In genomic region chr19:13162749-13163608, GRCh38 we compare ENCODE assay signal across 8 cellular contexts. TPM values are rescaled to one million over a fixed set of nuclear protein-coding genes. Genes with fewer than 3 reads are reported as not detected.
DNase-seq lines count a peak whose midpoint lies in the region; ATAC-seq, FAIRE-seq and TF ChIP-seq lines count a peak whose summit lies in the region.

No MANE protein-coding gene starts in this region.

- H3K4me1 ChIP-seq in HepG2 (ENCODE audit: insufficient read depth, low read length) = peaks cover 53% of the 10 kb centered on the region

- peak overlapping the region; percentile 100 for H3K4me2 ChIP-seq in HepG2 (ENCODE audit: low read depth, low read length)

- DNase-seq in GF-D8 (lab: John Stamatoyannopoulos, UW) (peak; percentile 94), NCI-H526 (lab: John Stamatoyannopoulos, UW) (peak; percentile 94 to 96), dedifferentiated amniotic fluid mesenchymal stem cell (ENCODE audit: extremely low spot score) (peak; percentile 97), HepG2 (ENCODE audit: low spot score) (peak; percentile 98)
- peak; percentile 76 for DNase-seq in activated CD4-positive, alpha-beta T cell treated with anti-CD3 and anti-CD28 coated beads, Interleukin-2, amount 50 U/mL, for 1 hour
- peak; percentile 88 for DNase-seq in stimulated activated CD4-positive, alpha-beta T cell treated with anti-CD3 and anti-CD28 coated beads, Interleukin-2, amount 100 ng/mL, for 4 hours (ENCODE audit: low read depth)

- FAIRE-seq in HepG2 (lab: Jason Lieb, UNC) = peak; percentile 99

- no peaks in the 10 kb centered on the region for H3K27me3 ChIP-seq in HepG2 (ENCODE audit: control insufficient read depth in 1 of 2, insufficient read depth in 2 of 2, low read length in 2 of 2)

- no peak overlapping the region for H2AFZ ChIP-seq in HepG2 (ENCODE audit: low read length)

- H3K27ac ChIP-seq in HepG2 (ENCODE audit: extremely low read length, insufficient read depth, low read length) = peak overlapping the region; percentile 99

- CTCF ChIA-PET in HepG2 (lab: Yijun Ruan, JAX; ENCODE audit: low intra/inter-chr PET ratio, low total read pairs) = no interaction called here

- H3K9me3 ChIP-seq in HepG2 (ENCODE audit: low read length) = no peaks in the 10 kb centered on the region

- H3K4me3 ChIP-seq in HepG2 (replicated peaks in 1 of 3; ENCODE audit: insufficient read depth in 1 of 3, low read depth in 2 of 3, low read length in 3 of 3) = peak overlapping the region; percentile 63 to 81 (median 64)

- no peaks in the 10 kb centered on the region for H3K36me3 ChIP-seq in HepG2 (replicated peaks in 1 of 2; ENCODE audit: control insufficient read depth in 1 of 2, insufficient read depth in 2 of 2, low read length in 2 of 2)

- no peaks in the 10 kb centered on the region for H3K79me2 ChIP-seq in HepG2 (ENCODE audit: insufficient read depth, low read length)

- no peaks in the 10 kb centered on the region for H4K20me1 ChIP-seq in HepG2 (ENCODE audit: insufficient read depth, low read length)

- in situ Hi-C loops in HepG2 (cut with HindIII; ENCODE audit: extremely low pct_ligation_motif_present, low pct_unique_long_range_greater_than_20kb) = no loop called here

- BruUV-seq in HepG2 (replicated peaks; lab: Mats Ljungman, UMichigan) = TSS peak; percentile 88

- TF ChIP-seq CTCF in HepG2 (CRISPR knock-in tag; IDR thresholded peaks at IDR 0.05) = 0 out of 2 replicates have a peak, but pooled peaks have one; percentile 26

- intact Hi-C loops in HepG2 (cut with micrococcal nuclease; ENCODE audit: unreplicated experiment) = loop anchor here (1.0 kb wide), 1 partner anchor 11 kb away; no protein-coding TSS in a partner anchor

- POLR2A ChIA-PET in HepG2 (lab: Yijun Ruan, JAX) = interaction anchor here (0.6 to 10.2 kb wide), 19 partner anchors 8 to 892 kb away, joined by 3 to 108 read pairs (median 4); partner anchors contain the start of genes IER2, NACC1, STX10 and TRMT1

- ATAC-seq in HG03108 (IDR thresholded peaks at IDR 0.05; ENCODE audit: unreplicated experiment) (peak; percentile 45), HepG2 (peak; percentile 84), GM19035 (IDR thresholded peaks at IDR 0.05; ENCODE audit: unreplicated experiment) (no peak)

- peak overlapping the region; percentile 97 for H3K9ac ChIP-seq in HepG2 (ENCODE audit: insufficient read depth, low read depth, low read length)

- peak; percentile 76 to 82 for TF ChIP-seq POLR2A in HepG2 (IDR thresholded peaks at IDR 0.05; ENCODE audit: insufficient read depth in 1 of 2, low read depth in 2 of 2, low read length in 2 of 2)

- no peak; a peak in 1 of 4 replicates for TF ChIP-seq EP300 in HepG2 (IDR thresholded peaks at IDR 0.05; ENCODE audit: low read depth in 2 of 2, low read length in 2 of 2)
- TF ChIP-seq EP300 in HepG2 (CRISPR knock-in tag; IDR thresholded peaks at IDR 0.05; ENCODE audit: borderline replicate concordance) = peak; percentile 67; the same call in 1 of the 2 replicates

- peak; percentile 38 for TF ChIP-seq RAD21 in HepG2 (CRISPR knock-in tag; IDR thresholded peaks at IDR 0.05)

- 0% methylated on average over 14 of the region's 57 CpGs for WGBS in HepG2 (ENCODE audit: low lambda C conversion rate)

RNA-seq across cellular contexts. Expression of gene IER2, which starts 12.8 kb away (rescaled TPM):
- 10.0 and 14.3 TPM in 2 replicates for total RNA-seq in HepG2 (2016; rRNA removed; fragmentation: Illumina TruSeq; extraction: Trizol)
- 5.0 and 5.9 TPM in 2 replicates for total RNA-seq in HepG2 (2016; cell fraction: cytosol; rRNA removed; fragmentation: Illumina TruSeq; extraction: Trizol; ENCODE audit: low read depth)
- 8.1 and 16.1 TPM in 2 replicates for total RNA-seq in HepG2 (2016; cell fraction: insoluble cytoplasmic fraction; rRNA removed; fragmentation: Illumina TruSeq; extraction: Trizol)
- total RNA-seq in HepG2 (2016; cell fraction: membrane; rRNA removed; fragmentation: Illumina TruSeq; extraction: Trizol) = 10.0 and 11.1 TPM in 2 replicates
- 12.6 and 13.6 TPM in 2 replicates for total RNA-seq in HepG2 (2016; cell fraction: nucleus; rRNA removed; fragmentation: Illumina TruSeq; extraction: Trizol)
- polyA plus RNA-seq in HepG2 (2011; rRNA removed) = 10.1 and 12.9 TPM in 2 replicates
- polyA plus RNA-seq in HepG2 (2011; cell fraction: cytosol; rRNA removed) = 14.4 and 15.3 TPM in 2 replicates
- polyA plus RNA-seq in HepG2 (2011; cell fraction: nucleus; rRNA removed) = 84.6 and 97.2 TPM in 2 replicates
- 20.1 and 25.8 TPM in 2 replicates for polyA plus RNA-seq in HepG2 (2012)
- 5.5 and 5.8 TPM in 2 replicates for polyA plus RNA-seq in HepG2 (2016; cell fraction: cytosol; fragmentation: Illumina TruSeq; extraction: Trizol; ENCODE audit: low read depth)
- 17.5 and 22.6 TPM in 2 replicates for polyA plus RNA-seq in HepG2 (2016; cell fraction: insoluble cytoplasmic fraction; fragmentation: Illumina TruSeq; extraction: Trizol; ENCODE audit: low read depth)
- polyA plus RNA-seq in HepG2 (2016; cell fraction: membrane; fragmentation: Illumina TruSeq; extraction: Trizol; ENCODE audit: low read depth) = 9.7 and 9.8 TPM in 2 replicates
- polyA plus RNA-seq in HepG2 (2016; cell fraction: nucleus; fragmentation: Illumina TruSeq; extraction: Trizol; ENCODE audit: insufficient read depth, low read depth) = 39.1 and 40.8 TPM in 2 replicates
- polyA minus RNA-seq in HepG2 (2011; rRNA and poly(A)+ RNA removed; ENCODE audit: low replicate concordance) = 8.1 and 9.7 TPM in 2 replicates
- polyA minus RNA-seq in HepG2 (2011; cell fraction: cytosol; rRNA and poly(A)+ RNA removed) = 7.0 and 7.3 TPM in 2 replicates
- polyA minus RNA-seq in HepG2 (2011; cell fraction: nucleus; rRNA and poly(A)+ RNA removed) = 9.7 and 9.9 TPM in 2 replicates

RNA-seq across cellular contexts. Expression of gene STX10, which starts 12.8 kb away (rescaled TPM):
- total RNA-seq in HepG2 (2016; rRNA removed; fragmentation: Illumina TruSeq; extraction: Trizol) = 36.8 and 47.9 TPM in 2 replicates
- total RNA-seq in HepG2 (2016; cell fraction: cytosol; rRNA removed; fragmentation: Illumina TruSeq; extraction: Trizol; ENCODE audit: low read depth) = 56.0 and 67.5 TPM in 2 replicates
- 33.4 and 50.3 TPM in 2 replicates for total RNA-seq in HepG2 (2016; cell fraction: insoluble cytoplasmic fraction; rRNA removed; fragmentation: Illumina TruSeq; extraction: Trizol)
- total RNA-seq in HepG2 (2016; cell fraction: membrane; rRNA removed; fragmentation: Illumina TruSeq; extraction: Trizol) = 78.5 and 90.1 TPM in 2 replicates
- 27.2 and 35.2 TPM in 2 replicates for total RNA-seq in HepG2 (2016; cell fraction: nucleus; rRNA removed; fragmentation: Illumina TruSeq; extraction: Trizol)
- 66.4 and 85.5 TPM in 2 replicates for polyA plus RNA-seq in HepG2 (2011; rRNA removed)
- polyA plus RNA-seq in HepG2 (2011; cell fraction: cytosol; rRNA removed) = 58.0 and 78.9 TPM in 2 replicates
- polyA plus RNA-seq in HepG2 (2011; cell fraction: nucleus; rRNA removed) = 198 and 219 TPM in 2 replicates
- polyA plus RNA-seq in HepG2 (2012) = 28.8 and 43.3 TPM in 2 replicates
- polyA plus RNA-seq in HepG2 (2016; cell fraction: cytosol; fragmentation: Illumina TruSeq; extraction: Trizol; ENCODE audit: low read depth) = 79.7 and 89.7 TPM in 2 replicates
- 39.4 and 44.9 TPM in 2 replicates for polyA plus RNA-seq in HepG2 (2016; cell fraction: insoluble cytoplasmic fraction; fragmentation: Illumina TruSeq; extraction: Trizol; ENCODE audit: low read depth)
- 85.7 and 88.6 TPM in 2 replicates for polyA plus RNA-seq in HepG2 (2016; cell fraction: membrane; fragmentation: Illumina TruSeq; extraction: Trizol; ENCODE audit: low read depth)
- polyA plus RNA-seq in HepG2 (2016; cell fraction: nucleus; fragmentation: Illumina TruSeq; extraction: Trizol; ENCODE audit: insufficient read depth, low read depth) = 76.5 and 85.3 TPM in 2 replicates
- 37.6 and 153 TPM in 2 replicates for polyA minus RNA-seq in HepG2 (2011; rRNA and poly(A)+ RNA removed; ENCODE audit: low replicate concordance)
- polyA minus RNA-seq in HepG2 (2011; cell fraction: cytosol; rRNA and poly(A)+ RNA removed) = 11.9 and 14.2 TPM in 2 replicates
- polyA minus RNA-seq in HepG2 (2011; cell fraction: nucleus; rRNA and poly(A)+ RNA removed) = 10.3 and 12.1 TPM in 2 replicates

RNA-seq across cellular contexts. Expression of gene NACC1, which starts 44.9 kb away (rescaled TPM):
- total RNA-seq in HepG2 (2016; rRNA removed; fragmentation: Illumina TruSeq; extraction: Trizol) = 31.8 and 46.7 TPM in 2 replicates
- total RNA-seq in HepG2 (2016; cell fraction: cytosol; rRNA removed; fragmentation: Illumina TruSeq; extraction: Trizol; ENCODE audit: low read depth) = 6.8 and 8.2 TPM in 2 replicates
- total RNA-seq in HepG2 (2016; cell fraction: insoluble cytoplasmic fraction; rRNA removed; fragmentation: Illumina TruSeq; extraction: Trizol) = 29.7 and 42.3 TPM in 2 replicates
- total RNA-seq in HepG2 (2016; cell fraction: membrane; rRNA removed; fragmentation: Illumina TruSeq; extraction: Trizol) = 37.1 and 38.6 TPM in 2 replicates
- total RNA-seq in HepG2 (2016; cell fraction: nucleus; rRNA removed; fragmentation: Illumina TruSeq; extraction: Trizol) = 21.0 and 21.3 TPM in 2 replicates
- polyA plus RNA-seq in HepG2 (2011; rRNA removed) = 42.3 and 55.2 TPM in 2 replicates
- polyA plus RNA-seq in HepG2 (2011; cell fraction: cytosol; rRNA removed) = 33.3 and 62.6 TPM in 2 replicates
- polyA plus RNA-seq in HepG2 (2011; cell fraction: nucleus; rRNA removed) = 93.5 and 114 TPM in 2 replicates
- 13.2 and 18.2 TPM in 2 replicates for polyA plus RNA-seq in HepG2 (2012)
- polyA plus RNA-seq in HepG2 (2016; cell fraction: cytosol; fragmentation: Illumina TruSeq; extraction: Trizol; ENCODE audit: low read depth) = 6.3 and 6.7 TPM in 2 replicates
- 35.6 and 46.3 TPM in 2 replicates for polyA plus RNA-seq in HepG2 (2016; cell fraction: insoluble cytoplasmic fraction; fragmentation: Illumina TruSeq; extraction: Trizol; ENCODE audit: low read depth)
- polyA plus RNA-seq in HepG2 (2016; cell fraction: membrane; fragmentation: Illumina TruSeq; extraction: Trizol; ENCODE audit: low read depth) = 28.2 and 28.5 TPM in 2 replicates
- polyA plus RNA-seq in HepG2 (2016; cell fraction: nucleus; fragmentation: Illumina TruSeq; extraction: Trizol; ENCODE audit: insufficient read depth, low read depth) = 37.4 and 39.4 TPM in 2 replicates
- 91.1 and 200 TPM in 2 replicates for polyA minus RNA-seq in HepG2 (2011; rRNA and poly(A)+ RNA removed; ENCODE audit: low replicate concordance)
- 45.0 and 58.7 TPM in 2 replicates for polyA minus RNA-seq in HepG2 (2011; cell fraction: cytosol; rRNA and poly(A)+ RNA removed)
- 12.7 and 13.6 TPM in 2 replicates for polyA minus RNA-seq in HepG2 (2011; cell fraction: nucleus; rRNA and poly(A)+ RNA removed)

RNA-seq across cellular contexts. Expression of gene TRMT1, which starts 46.4 kb away (rescaled TPM):
- 27.9 and 44.1 TPM in 2 replicates for total RNA-seq in HepG2 (2016; rRNA removed; fragmentation: Illumina TruSeq; extraction: Trizol)
- total RNA-seq in HepG2 (2016; cell fraction: cytosol; rRNA removed; fragmentation: Illumina TruSeq; extraction: Trizol; ENCODE audit: low read depth) = 9.6 and 11.8 TPM in 2 replicates
- total RNA-seq in HepG2 (2016; cell fraction: insoluble cytoplasmic fraction; rRNA removed; fragmentation: Illumina TruSeq; extraction: Trizol) = 23.9 and 45.4 TPM in 2 replicates
- 14.3 and 15.5 TPM in 2 replicates for total RNA-seq in HepG2 (2016; cell fraction: membrane; rRNA removed; fragmentation: Illumina TruSeq; extraction: Trizol)
- total RNA-seq in HepG2 (2016; cell fraction: nucleus; rRNA removed; fragmentation: Illumina TruSeq; extraction: Trizol) = 55.3 and 60.2 TPM in 2 replicates
- polyA plus RNA-seq in HepG2 (2011; rRNA removed) = 35.5 and 42.9 TPM in 2 replicates
- polyA plus RNA-seq in HepG2 (2011; cell fraction: cytosol; rRNA removed) = 16.0 and 24.0 TPM in 2 replicates
- 421 and 529 TPM in 2 replicates for polyA plus RNA-seq in HepG2 (2011; cell fraction: nucleus; rRNA removed)
- polyA plus RNA-seq in HepG2 (2012) = 22.9 and 29.0 TPM in 2 replicates
- 9.7 and 9.9 TPM in 2 replicates for polyA plus RNA-seq in HepG2 (2016; cell fraction: cytosol; fragmentation: Illumina TruSeq; extraction: Trizol; ENCODE audit: low read depth)
- 24.6 and 27.1 TPM in 2 replicates for polyA plus RNA-seq in HepG2 (2016; cell fraction: insoluble cytoplasmic fraction; fragmentation: Illumina TruSeq; extraction: Trizol; ENCODE audit: low read depth)
- polyA plus RNA-seq in HepG2 (2016; cell fraction: membrane; fragmentation: Illumina TruSeq; extraction: Trizol; ENCODE audit: low read depth) = 10.7 and 11.5 TPM in 2 replicates
- polyA plus RNA-seq in HepG2 (2016; cell fraction: nucleus; fragmentation: Illumina TruSeq; extraction: Trizol; ENCODE audit: insufficient read depth, low read depth) = 144 and 171 TPM in 2 replicates
- polyA minus RNA-seq in HepG2 (2011; rRNA and poly(A)+ RNA removed; ENCODE audit: low replicate concordance) = 61.2 and 61.3 TPM in 2 replicates
- polyA minus RNA-seq in HepG2 (2011; cell fraction: cytosol; rRNA and poly(A)+ RNA removed) = 12.5 and 24.5 TPM in 2 replicates
- polyA minus RNA-seq in HepG2 (2011; cell fraction: nucleus; rRNA and poly(A)+ RNA removed) = 44.6 and 48.9 TPM in 2 replicates
